ENCODE assay signal across 1 cellular context in the genomic region with DNA sequence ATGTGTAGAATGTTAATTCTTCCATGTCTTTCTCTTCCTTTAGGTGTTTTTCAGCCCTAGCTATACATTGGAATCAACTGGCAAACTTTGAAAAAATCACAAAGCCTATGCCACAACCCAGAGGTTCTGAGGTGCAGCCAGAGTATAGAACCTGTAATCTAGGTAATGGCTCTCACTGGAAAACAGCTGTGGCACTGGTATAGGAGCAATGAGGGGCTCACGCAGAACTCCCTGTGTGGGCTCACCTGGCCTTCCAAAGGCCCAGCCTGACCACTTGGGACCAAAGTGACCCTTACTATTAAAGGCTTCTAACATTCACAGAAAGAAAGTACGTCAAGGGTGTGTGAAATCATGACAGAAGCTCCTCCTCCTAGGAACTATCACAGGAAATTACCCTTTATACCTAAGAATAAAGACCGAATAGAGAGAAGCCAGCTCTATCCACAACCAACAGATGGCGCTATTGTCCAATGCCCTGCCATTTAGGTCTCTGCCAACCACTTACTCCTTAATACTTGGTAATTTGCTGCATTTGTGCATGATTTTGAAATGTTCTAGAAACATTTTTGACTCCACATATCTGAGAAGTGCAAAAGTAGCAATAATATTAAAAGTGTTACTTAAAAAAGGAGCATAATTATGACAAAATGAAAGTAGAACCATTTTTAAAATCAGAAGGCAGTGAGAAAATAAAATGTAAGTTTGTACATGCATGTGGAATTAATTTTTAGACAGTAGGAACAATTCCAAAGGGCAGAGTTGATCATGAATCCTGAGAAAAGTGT.
TF ChIP-seq lines count a peak whose summit lies in the region.

No MANE protein-coding gene starts in this region.

TF ChIP-seq in SK-N-SH treated with all-trans-retinoic acid at 6 μM for 48 hours, 23 proteins besides CTCF, POLR2A, EP300 and RAD21 (continued from another document):
- TF ChIP-seq, protein P1, sequence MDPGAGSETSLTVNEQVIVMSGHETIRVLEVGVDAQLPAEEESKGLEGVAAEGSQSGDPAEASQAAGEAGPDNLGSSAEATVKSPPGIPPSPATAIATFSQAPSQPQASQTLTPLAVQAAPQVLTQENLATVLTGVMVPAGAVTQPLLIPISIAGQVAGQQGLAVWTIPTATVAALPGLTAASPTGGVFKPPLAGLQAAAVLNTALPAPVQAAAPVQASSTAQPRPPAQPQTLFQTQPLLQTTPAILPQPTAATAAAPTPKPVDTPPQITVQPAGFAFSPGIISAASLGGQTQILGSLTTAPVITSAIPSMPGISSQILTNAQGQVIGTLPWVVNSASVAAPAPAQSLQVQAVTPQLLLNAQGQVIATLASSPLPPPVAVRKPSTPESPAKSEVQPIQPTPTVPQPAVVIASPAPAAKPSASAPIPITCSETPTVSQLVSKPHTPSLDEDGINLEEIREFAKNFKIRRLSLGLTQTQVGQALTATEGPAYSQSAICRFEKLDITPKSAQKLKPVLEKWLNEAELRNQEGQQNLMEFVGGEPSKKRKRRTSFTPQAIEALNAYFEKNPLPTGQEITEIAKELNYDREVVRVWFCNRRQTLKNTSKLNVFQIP (CRISPR knock-in tag; IDR thresholded peaks at IDR 0.05; ENCODE audit: borderline replicate concordance, low read depth) = no peak
- no peak for TF ChIP-seq ZFP3 (CRISPR knock-in tag; IDR thresholded peaks at IDR 0.05)
- TF ChIP-seq ESRRG (CRISPR knock-in tag; IDR thresholded peaks at IDR 0.05) = no peak
TF ChIP-seq in SK-N-SH treated with all-trans-retinoic acid at 6 μM for 48 hours: peak in this region for 0.
